Comparison of ENCODE assay signal across 11 cellular contexts in genomic region chr2:42124051-42124813, GRCh38. TPM values are rescaled to one million over a fixed set of nuclear protein-coding genes. Genes with fewer than 3 reads are reported as not detected.
A peak's percentile ranks its signal among the peaks of the same experiment; 100 is the strongest.
DNase-seq lines count a peak whose midpoint lies in the region; ATAC-seq, FAIRE-seq and TF ChIP-seq lines count a peak whose summit lies in the region.
"Had no signal": no experiment of that assay in that cellular context is flagged by ENCODE, and none has a peak within 500 bp of the region (broad histone marks: within the 10 kb centered on the region; RNA-seq: fewer than 3 reads in every experiment).

No MANE protein-coding gene starts in this region.

- H3K27me3 ChIP-seq in CD8-positive, alpha-beta memory T cell (ENCODE audit: insufficient read depth, low read length, poor library complexity, severe bottlenecking) = no peaks in the 10 kb centered on the region
- no peaks in the 10 kb centered on the region for H3K27me3 ChIP-seq in GM12878 (replicated peaks in 1 of 2; ENCODE audit: control insufficient read depth in 2 of 2, insufficient read depth in 2 of 2, low read length in 1 of 2)

- peaks cover 63% of the 10 kb centered on the region for H3K4me1 ChIP-seq in CD8-positive, alpha-beta memory T cell (ENCODE audit: insufficient read depth, low read length)
- peaks cover 51% of the 10 kb centered on the region for H3K4me1 ChIP-seq in GM12878 (ENCODE audit: control insufficient read depth, insufficient read depth, low read length)

- POLR2A ChIA-PET in CD8-positive, alpha-beta memory T cell (lab: Charles Lee) = interaction anchor here (0.6 to 3.0 kb wide), 8 partner anchors 9 to 253 kb away, joined by 3 to 14 read pairs (median 5); no protein-coding TSS in a partner anchor
- POLR2A ChIA-PET in GM12878 (lab: Charles Lee) = interaction anchor here (0.6 to 6.6 kb wide), 8 partner anchors 9 to 409 kb away, joined by 3 to 45 read pairs (median 4); no protein-coding TSS in a partner anchor

- TF ChIP-seq CTCF in GM12878 (IDR thresholded peaks at IDR 0.05 in 2 of 3, conservative IDR thresholded peaks at IDR 0.05 in 1 of 3; ENCODE audit: control insufficient read depth in 2 of 3, extremely low read depth in 1 of 3, insufficient read depth in 1 of 3, low read depth in 3 of 3, low read length in 3 of 3) (no peak), lower leg skin (IDR thresholded peaks at IDR 0.05) (no peak), endothelial cell (IDR thresholded peaks at IDR 0.05; ENCODE audit: unreplicated experiment) (no peak)

- peak overlapping the region; percentile 1 for H3K4me3 ChIP-seq in CD8-positive, alpha-beta memory T cell (ENCODE audit: low read length)
- H3K4me3 ChIP-seq in GM12878 = no peak overlapping the region
- no peak overlapping the region for H3K4me3 ChIP-seq in lower leg skin (ENCODE audit: low read depth, poor library complexity, severe bottlenecking)

- no peak overlapping the region for H3K9ac ChIP-seq in GM12878 (ENCODE audit: control insufficient read depth, insufficient read depth, low read length)

- TF ChIP-seq POLR2A in GM12878 (IDR thresholded peaks at IDR 0.05; ENCODE audit: low read depth, low read length) (no peak), lower leg skin (IDR thresholded peaks at IDR 0.05) (no peak)

- no peaks in the 10 kb centered on the region for H4K20me1 ChIP-seq in GM12878 (ENCODE audit: control insufficient read depth, insufficient read depth)

- no peaks in the 10 kb centered on the region for H3K79me2 ChIP-seq in GM12878 (ENCODE audit: control insufficient read depth, insufficient read depth, low read length)

- peak in 1 of 2 experiments; percentile 88; a peak in 3 of 4 replicates for TF ChIP-seq EP300 in GM12878 (IDR thresholded peaks at IDR 0.05; ENCODE audit: borderline replicate concordance in 1 of 2, control insufficient read depth in 1 of 2, low read depth in 2 of 2, low read length in 2 of 2)

- RAD21 ChIA-PET in GM12878 (lab: Charles Lee; ENCODE audit: unreplicated experiment) = interaction anchor here (1.1 to 6.2 kb wide), 4 partner anchors 10 to 48 kb away, joined by 3 to 41 read pairs (median 22); no protein-coding TSS in a partner anchor

- no TSS peak for BruUV-seq in GM12878 (replicated peaks; lab: Mats Ljungman, UMichigan)

- peak overlapping the region; percentile 76 to 100 (median 88) for H3K27ac Mint-ChIP-seq in CD8-positive, alpha-beta memory T cell
- no peak overlapping the region for H3K27ac Mint-ChIP-seq in endothelial cell (ENCODE audit: unreplicated experiment)

- H3K4me1 Mint-ChIP-seq in CD8-positive, alpha-beta memory T cell = peaks cover 57 to 75% (median 72%) of the 10 kb centered on the region in 3 donors
- H3K4me1 Mint-ChIP-seq in endothelial cell (ENCODE audit: unreplicated experiment) = peaks cover 22% of the 10 kb centered on the region

- H3K4me3 Mint-ChIP-seq in CD8-positive, alpha-beta memory T cell = peak overlapping the region; percentile 2 to 60 (median 12)
- H3K4me3 Mint-ChIP-seq in endothelial cell (ENCODE audit: unreplicated experiment) = no peak overlapping the region

- peaks cover 0 to 5% (median 3%) of the 10 kb centered on the region in 3 donors for H3K36me3 Mint-ChIP-seq in CD8-positive, alpha-beta memory T cell
- H3K36me3 Mint-ChIP-seq in endothelial cell (ENCODE audit: low read depth, unreplicated experiment) = no peaks in the 10 kb centered on the region

- CTCF ChIA-PET in CD8-positive, alpha-beta memory T cell (lab: Charles Lee) = interaction anchor here (0.8 to 2.7 kb wide), 7 partner anchors 9 to 72 kb away, joined by 3 to 18 read pairs (median 3); no protein-coding TSS in a partner anchor
- CTCF ChIA-PET in GM12878 (lab: Yijun Ruan, JAX) = interaction anchor here (1.2 to 3.9 kb wide), 6 partner anchors 12 to 74 kb away, joined by 3 to 22 read pairs (median 6); no protein-coding TSS in a partner anchor

- H3K4me2 ChIP-seq in GM12878 (ENCODE audit: control insufficient read depth, insufficient read depth) = peak overlapping the region; percentile 76

- peaks cover 3% of the 10 kb centered on the region for H3K9me3 ChIP-seq in CD8-positive, alpha-beta memory T cell (ENCODE audit: low read length)
- H3K9me3 ChIP-seq in GM12878 (replicated peaks; ENCODE audit: control insufficient read depth, insufficient read depth, low read length) = no peaks in the 10 kb centered on the region; the same call in 1 of the 3 replicates

- intact Hi-C loops in GM12878 (cut with micrococcal nuclease; ENCODE audit: unreplicated experiment) (no loop called here), lower leg skin (cut with DNase I; ENCODE audit: low total_unique reads) (no loop called here)

- SMC1A ChIA-PET in GM12878 (lab: Charles Lee; ENCODE audit: uncharacterized antibody, unreplicated experiment) = interaction anchor here (0.9 to 7.2 kb wide), 11 partner anchors 8 to 114 kb away, joined by 3 to 87 read pairs (median 6); no protein-coding TSS in a partner anchor

- H2AFZ ChIP-seq in GM12878 (ENCODE audit: control insufficient read depth, low read depth, low read length) = peak overlapping the region; percentile 58

- peak; percentile 31 for ATAC-seq in GM19468 (IDR thresholded peaks at IDR 0.05; ENCODE audit: extremely low read depth, unreplicated experiment)
- peak; percentile 50 for ATAC-seq in HG03457 (IDR thresholded peaks at IDR 0.05; ENCODE audit: unreplicated experiment)
- peak; percentile 71 for ATAC-seq in GM12878

- no peak for FAIRE-seq in GM12878 (lab: Jason Lieb, UNC)

- peak in 2 of 5 donors; percentile 77 to 87 for DNase-seq in CD8-positive, alpha-beta memory T cell
- peak; percentile 68 for DNase-seq in GM12878 (ENCODE audit: low read depth, low spot score)
- DNase-seq in lower leg skin (ENCODE audit: low spot score in 2 of 2) = no peak
- DNase-seq in OCI-M1 (lab: John Stamatoyannopoulos, UW) = no peak
- DNase-seq in endothelial cell (ENCODE audit: low spot score) = no peak
- no peak for DNase-seq in AG20443 (ENCODE audit: low spot score)
- DNase-seq: activated CD8-positive, alpha-beta memory T cell treated with anti-CD3 and anti-CD28 coated beads, Interleukin-2, amount 50 U/mL, for 48 hours; foreskin fibroblast; NCI-H2029 treated with DMSO at 0.1 percent for 48 hours had no signal

- no peak for TF ChIP-seq RAD21 in GM12878 (IDR thresholded peaks at IDR 0.05; ENCODE audit: insufficient read depth, low read depth, low read length)

- WGBS in GM12878 (ENCODE audit: insufficient coverage, insufficient replicate concordance, low lambda C conversion rate, missing lambda C conversion rate) = 54% methylated on average over 7 of the region's 7 CpGs
- 66 to 71% methylated on average over 7 of the region's 7 CpGs for WGBS in lower leg skin, 2 donors

- in situ Hi-C loops in GM12878 (cut with MboI) = no loop called here

- no peaks in the 10 kb centered on the region for H3K36me3 ChIP-seq in CD8-positive, alpha-beta memory T cell (ENCODE audit: insufficient read depth, low read length)
- no peaks in the 10 kb centered on the region for H3K36me3 ChIP-seq in GM12878 (ENCODE audit: control insufficient read depth in 2 of 2, insufficient read depth in 2 of 2, low read length in 1 of 2)

- no peaks in the 10 kb centered on the region for H3K27me3 Mint-ChIP-seq in CD8-positive, alpha-beta memory T cell
- no peaks in the 10 kb centered on the region for H3K27me3 Mint-ChIP-seq in endothelial cell (ENCODE audit: unreplicated experiment)

- peaks cover 0 to 16% (median 3%) of the 10 kb centered on the region in 5 donors for H3K9me3 Mint-ChIP-seq in CD8-positive, alpha-beta memory T cell
- H3K9me3 Mint-ChIP-seq in endothelial cell (ENCODE audit: unreplicated experiment) = no peaks in the 10 kb centered on the region

- H3K27ac ChIP-seq in CD8-positive, alpha-beta memory T cell (ENCODE audit: low read depth, low read length) = peak overlapping the region; percentile 38
- no peak overlapping the region; the same call in 1 of the 2 replicates for H3K27ac ChIP-seq in GM12878 (ENCODE audit: control insufficient read depth, insufficient read depth)

TF ChIP-seq in GM12878, 131 proteins besides CTCF, POLR2A, EP300 and RAD21 (continues in another document):
- peak; percentile 84 for TF ChIP-seq ATF7 (IDR thresholded peaks at IDR 0.05; ENCODE audit: low read depth)
- peak in 1 of 2 experiments; percentile 16; a peak in 1 of 4 replicates for TF ChIP-seq ETV6 (conservative IDR thresholded peaks at IDR 0.05 in 1 of 2, IDR thresholded peaks at IDR 0.05 in 1 of 2; ENCODE audit: borderline replicate concordance in 1 of 2, low read depth in 1 of 2)
- TF ChIP-seq BHLHE40 (IDR thresholded peaks at IDR 0.05; ENCODE audit: borderline replicate concordance in 1 of 2, low read depth in 2 of 2, low read length in 1 of 2) = peak in 1 of 2 experiments; percentile 11; a peak in 1 of 4 replicates
- TF ChIP-seq IKZF1 (conservative IDR thresholded peaks at IDR 0.05) = peak; percentile 60
- no peak for TF ChIP-seq CHD2 (IDR thresholded peaks at IDR 0.05; ENCODE audit: borderline replicate concordance, low read depth, low read length)

RNA-seq across cellular contexts. Expression of gene EML4, which starts 44.9 kb away (rescaled TPM):
- 10 to 100 TPM; 58.0 to 61.5 TPM for total RNA-seq in CD8-positive, alpha-beta memory T cell
- 70.8 TPM for polyA plus RNA-seq in CD8-positive, alpha-beta memory T cell
- 180 and 187 TPM in 2 replicates for total RNA-seq in GM12878 (2013; cell fraction: nucleolus; rRNA removed)
- total RNA-seq in GM12878 (2014; rRNA removed) (70.9 and 82.6 TPM in 2 replicates), GM12878 (2014; rRNA removed; fragmentation: Illumina TruSeq; extraction: Trizol) (82.9 and 83.6 TPM in 2 replicates), GM12878 (2021) (80.9 and 91.3 TPM in 2 replicates), lower leg skin (10 to 100 TPM; 29.5 to 37.4 (median 33.6) TPM), endothelial cell (ENCODE audit: unreplicated experiment) (49.7 TPM)
- 23.3 TPM for polyA plus RNA-seq in GM12878 (2011; ENCODE audit: low read depth)
- polyA plus RNA-seq in GM12878 (2011; rRNA removed) (85.1 and 110 TPM in 2 replicates), GM12878 (2014; fragmentation: Illumina TruSeq; extraction: Trizol) (78.5 and 95.8 TPM in 2 replicates), GM12878 (2014; fragmentation: Nextera tagmentation; extraction: Ambion mirVana) (10 to 100 TPM; 23.1 to 30.8 TPM), GM12878 (2014; rRNA removed) (49.6 and 54.1 TPM in 2 replicates), GM12878 (2016; fragmentation: Nextera tagmentation; extraction: Ambion mirVana) (10 to 100 TPM; 76.2 to 87.0 TPM)
- polyA plus RNA-seq in GM12878 (2011; cell fraction: cytosol; rRNA removed) = 35.9 and 42.7 TPM in 2 replicates
- polyA plus RNA-seq in GM12878 (2011; cell fraction: nucleus; rRNA removed) = 68.7 and 75.4 TPM in 2 replicates
- polyA plus RNA-seq in GM12878 (2012) = 29.2 and 32.3 TPM in 2 replicates
- polyA minus RNA-seq in GM12878 (2011; rRNA and poly(A)+ RNA removed) = 97.9 and 138 TPM in 2 replicates
- 23.4 and 35.6 TPM in 2 replicates for polyA minus RNA-seq in GM12878 (2011; cell fraction: cytosol; rRNA and poly(A)+ RNA removed)
- polyA minus RNA-seq in GM12878 (2011; cell fraction: nucleus; rRNA and poly(A)+ RNA removed) = 58.8 and 107 TPM in 2 replicates
